ENCODE assay signal across 21 cellular contexts in genomic region chr13:48631441-48631840, GRCh38. TPM values are rescaled to one million over a fixed set of nuclear protein-coding genes. Genes with fewer than 3 reads are reported as not detected.
"Had no signal": no experiment of that assay in that cellular context is flagged by ENCODE, and none has a peak within 500 bp of the region (broad histone marks: within the 10 kb centered on the region; RNA-seq: fewer than 3 reads in every experiment).

No MANE protein-coding gene starts in this region.

- H3K27me3 Mint-ChIP-seq: activated CD4-positive, alpha-beta memory T cell treated with anti-CD3 and anti-CD28 coated beads for 36 hours; activated naive CD8-positive, alpha-beta T cell; progenitor cell of endocrine pancreas had no signal

- DNase-seq: activated CD4-positive, alpha-beta memory T cell treated with anti-CD3 and anti-CD28 coated beads for 36 hours; activated CD4-positive, alpha-beta T cell treated with anti-CD3 and anti-CD28 coated beads for 1 hour; activated gamma-delta T cell; activated T-cell treated with anti-CD3 and anti-CD28 coated beads, Interleukin-2, amount 50 U/mL, for 4 hours; anterior cingulate cortex; colonic mucosa; effector CD4-positive, alpha-beta T cell; foreskin keratinocyte; kidney; naive B cell; nucleus accumbens; stimulated activated CD4-positive, alpha-beta T cell treated with anti-CD3 and anti-CD28 coated beads, Interleukin-12 subunit alpha, Interleukin-12 subunit beta, amount 100 ng/mL, for 4 hours; stimulated activated naive CD4-positive, alpha-beta T cell; substantia nigra; T-helper 9 cell; trophoblast cell had no signal

- H3K27ac Mint-ChIP-seq: activated CD4-positive, alpha-beta memory T cell treated with anti-CD3 and anti-CD28 coated beads for 36 hours; activated naive CD8-positive, alpha-beta T cell; naive B cell had no signal

- H3K27ac ChIP-seq: colonic mucosa, foreskin keratinocyte had no signal

- H3K4me3 ChIP-seq: colonic mucosa had no signal

- H3K36me3 Mint-ChIP-seq: activated CD4-positive, alpha-beta memory T cell treated with anti-CD3 and anti-CD28 coated beads for 36 hours had no signal

- H3K27me3 ChIP-seq: colonic mucosa had no signal

- H3K4me1 ChIP-seq: colonic mucosa, foreskin keratinocyte had no signal

- H3K36me3 ChIP-seq: colonic mucosa had no signal

- H3K9me3 ChIP-seq: colonic mucosa had no signal

- ATAC-seq: activated T-cell treated with anti-CD3 and anti-CD28 coated beads, Interleukin-2, amount 50 U/mL, for 4 hours; foreskin keratinocyte; sciatic nerve had no signal

- H3K4me1 Mint-ChIP-seq: naive B cell had no signal

- H3K4me3 Mint-ChIP-seq: activated CD4-positive, alpha-beta memory T cell treated with anti-CD3 and anti-CD28 coated beads for 36 hours; activated naive CD8-positive, alpha-beta T cell; activated T-cell treated with anti-CD3 and anti-CD28 coated beads, Interleukin-2, amount 50 U/mL, for 4 hours had no signal

RNA-seq across cellular contexts. Expression of gene CYSLTR2, which starts 22.3 kb away (rescaled TPM):
- total RNA-seq: bronchial epithelial cell, epithelial cell of proximal tubule, foreskin keratinocyte had no signal
- polyA plus RNA-seq: foreskin keratinocyte had no signal
